In genomic region chr19:27891411-27891810, GRCh38 we compare ENCODE assay signal across 21 cellular contexts.
"Had no signal": no experiment of that assay in that cellular context is flagged by ENCODE, and none has a peak within 500 bp of the region (broad histone marks: within the 10 kb centered on the region; RNA-seq: fewer than 3 reads in every experiment).

No MANE protein-coding gene starts in this region.

- ATAC-seq: stimulated activated effector memory CD8-positive, alpha-beta T cell treated with anti-CD3 and anti-CD28 coated beads, Interleukin-12 subunit alpha, Interleukin-12 subunit beta, amount 100 ng/mL, for 72 hours; stimulated activated memory B cell treated with anti-CD40 and anti-IgM and Interleukin-4, amounts not matched to agents 10 μg/mL and 1 μg/mL and 100 μg/mL, for 72 hours; stimulated activated naive B cell treated with anti-CD40 and anti-IgM and Interleukin-4, amounts not matched to agents 10 μg/mL and 1 μg/mL and 100 μg/mL, for 72 hours; stimulated activated naive CD8-positive, alpha-beta T cell treated with anti-CD3 and anti-CD28 coated beads, Interleukin-15, amount 100 ng/mL, for 72 hours; stimulated activated naive CD8-positive, alpha-beta T cell treated with anti-CD3 and anti-CD28 coated beads, Interleukin-15, Interleukin-2, amounts not matched to agents 100 U/mL and 50 U/mL, for 24 hours; upper lobe of right lung had no signal

- DNase-seq: stimulated activated CD4-positive, alpha-beta T cell treated with anti-CD3 and anti-CD28 coated beads, Interleukin-2, amount 100 ng/mL, for 48 hours; stimulated activated CD4-positive, alpha-beta T cell treated with anti-CD3 and anti-CD28 coated beads, Interleukin-4, amount 100 ng/mL, for 1 hour; stimulated activated CD4-positive, alpha-beta T cell treated with anti-CD3 and anti-CD28 coated beads, Interleukin-4, amount 100 ng/mL, for 24 hours; stimulated activated CD4-positive, alpha-beta T cell treated with anti-CD3 and anti-CD28 coated beads, Interleukin-4, amount 100 ng/mL, for 4 hours; stimulated activated CD8-positive, alpha-beta memory T cell treated with anti-CD3 and anti-CD28 coated beads, Interleukin-4, amount 100 ng/mL, for 48 hours; stimulated activated naive B cell treated with anti-CD40 and anti-IgM and Interleukin-4, amounts not matched to agents 10 μg/mL and 1 μg/mL and 100 μg/mL, for 72 hours; stimulated activated naive CD4-positive, alpha-beta T cell; stimulated activated naive CD4-positive, alpha-beta T cell treated with Interleukin-2 at 50 U/mL for 16 hours; stimulated activated naive CD8-positive, alpha-beta T cell treated with anti-CD3 and anti-CD28 coated beads, Interleukin-15, amount 100 ng/mL, for 72 hours; stimulated activated naive CD8-positive, alpha-beta T cell treated with anti-CD3 and anti-CD28 coated beads, Interleukin-15, Interleukin-2, amounts not matched to agents 100 U/mL and 50 U/mL, for 24 hours; stomach; substantia nigra; testis; thyroid gland; tibial artery; transverse colon; trophoblast cell; upper lobe of right lung; uterus had no signal
